ENCODE assay signal across 18 cellular contexts in the genomic region with DNA sequence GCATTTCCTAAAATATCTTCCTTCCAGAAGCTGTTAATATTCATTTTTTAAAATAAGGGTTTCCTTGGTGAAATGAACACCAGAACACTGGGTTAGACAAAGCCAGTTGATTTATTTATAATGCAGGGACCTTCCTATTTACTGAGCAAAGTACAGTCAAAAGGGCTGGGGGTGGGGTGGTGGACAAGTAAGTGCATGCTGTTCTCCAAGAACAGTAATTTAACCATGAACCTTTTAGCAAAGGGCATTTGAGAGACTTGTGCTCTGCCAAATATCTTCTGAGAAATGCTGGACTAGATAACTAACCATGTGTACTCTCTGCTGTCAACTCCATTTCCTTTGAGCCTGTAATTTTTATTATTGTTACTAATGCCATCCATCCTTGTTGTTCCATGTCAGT.
A peak's percentile ranks its signal among the peaks of the same experiment; 100 is the strongest.
DNase-seq lines count a peak whose midpoint lies in the region; ATAC-seq and TF ChIP-seq lines count a peak whose summit lies in the region.
"Had no signal": no experiment of that assay in that cellular context is flagged by ENCODE, and none has a peak within 500 bp of the region (broad histone marks: within the 10 kb centered on the region; RNA-seq: fewer than 3 reads in every experiment).

No MANE protein-coding gene starts in this region.

- no peak for TF ChIP-seq POLR2A in right lobe of liver (IDR thresholded peaks at IDR 0.05)
- TF ChIP-seq POLR2A in spleen (IDR thresholded peaks at IDR 0.05) = no peak

- H3K4me3 ChIP-seq in right lobe of liver (no peak overlapping the region), spleen (no peak overlapping the region)
- H3K4me3 ChIP-seq: A549, GM23248, Peyer's patch had no signal

- no peaks in the 10 kb centered on the region for H3K27me3 ChIP-seq in right lobe of liver
- H3K27me3 ChIP-seq in spleen (replicated peaks in 1 of 7) = no peaks in the 10 kb centered on the region
- H3K27me3 ChIP-seq: Peyer's patch had no signal

- H3K36me3 ChIP-seq in right lobe of liver (no peaks in the 10 kb centered on the region), spleen (peaks cover 0 to 14% (median 0%) of the 10 kb centered on the region in 6 donors)
- H3K36me3 ChIP-seq: Peyer's patch had no signal

- no peaks in the 10 kb centered on the region for H3K9me3 ChIP-seq in right lobe of liver
- H3K9me3 ChIP-seq in spleen = no peaks in the 10 kb centered on the region
- H3K9me3 ChIP-seq: A549, Peyer's patch had no signal

- TF ChIP-seq CTCF in right lobe of liver (IDR thresholded peaks at IDR 0.05) (no peak), spleen (IDR thresholded peaks at IDR 0.05 in 8 of 11, conservative IDR thresholded peaks at IDR 0.05 in 3 of 11) (no peak)

- ATAC-seq in Right ventricle myocardium inferior = peak; percentile 50
- ATAC-seq in left ventricle myocardium superior = peak; percentile 50
- ATAC-seq in right lobe of liver = peak; percentile 86 to 92 (median 88)
- no peak for ATAC-seq in GM21529 (IDR thresholded peaks at IDR 0.05; ENCODE audit: unreplicated experiment)
- ATAC-seq: A549, HCT116 had no signal

- DNase-seq in Right ventricle myocardium inferior (ENCODE audit: missing footprints) (no peak), cardiac septum (ENCODE audit: low spot score) (no peak), left ventricle myocardium superior (no peak), right lobe of liver (peak; percentile 35 to 85 (median 67)), ecto neural progenitor cell (ENCODE audit: low spot score) (no peak), spleen (no peak)
- DNase-seq: C1 segment of cervical spinal cord, GF-D8, GM23248, NCI-H1105 treated with DMSO at 0.1 percent for 48 hours, NCI-H2029, NCI-H510A treated with DMSO at 0.1 percent for 48 hours, Peyer's patch, SHP77 treated with DMSO at 0.1 percent for 48 hours had no signal

- H3K27ac ChIP-seq in right lobe of liver (peak overlapping the region; percentile 2 to 93 (median 91)), spleen (no peak overlapping the region)
- H3K27ac ChIP-seq: A549, GM23248, HL-60, Peyer's patch had no signal

- intact Hi-C loops in Right ventricle myocardium inferior (cut with DNase I) (no loop called here), cardiac septum (cut with DNase I) (no loop called here), left ventricle myocardium superior (cut with micrococcal nuclease) (no loop called here), right lobe of liver (cut with DNase I) (no loop called here), spleen (cut with DNase I; ENCODE audit: low total_unique reads) (no loop called here)

- H3K4me1 ChIP-seq in right lobe of liver = peaks cover 0 to 48% (median 17%) of the 10 kb centered on the region in 4 donors
- H3K4me1 ChIP-seq in spleen = no peaks in the 10 kb centered on the region
- H3K4me1 ChIP-seq: A549, Peyer's patch had no signal

Comparison
In these comparisons a context has a peak if more than half of its experiments do, and no peak if none do; other contexts are left out.
1. DNase-seq: peak in right lobe of liver (3 of 3); none in Right ventricle myocardium inferior (single experiment), cardiac septum (single experiment), left ventricle myocardium superior (single experiment), ecto neural progenitor cell (single experiment) and spleen (single experiment).
2. H3K27ac ChIP-seq: peak in right lobe of liver (3 of 3); none in spleen (0 of 8).